Comparison of ENCODE assay signal across 17 cellular contexts in the genomic region with DNA sequence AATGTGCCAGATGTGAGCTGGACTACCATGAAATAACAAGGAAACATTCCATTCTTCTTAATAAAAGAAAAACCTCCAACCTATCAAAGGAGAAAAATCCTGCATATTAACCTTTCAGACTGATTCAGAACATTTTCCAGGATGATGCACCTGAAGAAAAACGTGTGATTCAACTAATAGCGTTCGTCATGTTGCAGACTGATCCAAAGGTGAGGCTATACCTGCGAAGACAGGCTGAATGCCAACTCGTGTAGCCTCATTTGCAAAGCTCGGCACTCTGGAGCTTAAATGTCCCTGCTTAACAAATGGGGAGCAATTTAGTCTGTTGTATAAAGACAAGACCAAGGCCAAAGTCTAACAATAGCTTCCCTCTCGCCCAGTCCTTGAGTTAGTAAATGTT.
DNase-seq lines count a peak whose midpoint lies in the region; ATAC-seq, FAIRE-seq and TF ChIP-seq lines count a peak whose summit lies in the region.
"Had no signal": no experiment of that assay in that cellular context is flagged by ENCODE, and none has a peak within 500 bp of the region (broad histone marks: within the 10 kb centered on the region; RNA-seq: fewer than 3 reads in every experiment).

No MANE protein-coding gene starts in this region.

- H3K79me2 ChIP-seq in GM23338 (replicated peaks; ENCODE audit: insufficient read depth), result no peaks in the 10 kb centered on the region
- H3K79me2 ChIP-seq in keratinocyte (ENCODE audit: control insufficient read depth, insufficient read depth, low read length), result no peaks in the 10 kb centered on the region

- H3K9me2 ChIP-seq in GM23338 (ENCODE audit: insufficient read depth), result no peaks in the 10 kb centered on the region

- H3K27me3 ChIP-seq in GM23338 (ENCODE audit: insufficient read depth), result no peaks in the 10 kb centered on the region
- no peaks in the 10 kb centered on the region for H3K27me3 ChIP-seq in keratinocyte (ENCODE audit: control insufficient read depth, extremely low read depth, insufficient read depth, low read length)
- H3K27me3 ChIP-seq in CD8-positive, alpha-beta memory T cell (ENCODE audit: insufficient read depth, low read length, poor library complexity, severe bottlenecking), result no peaks in the 10 kb centered on the region
- no peaks in the 10 kb centered on the region for H3K27me3 ChIP-seq in Caco-2 (replicated peaks; ENCODE audit: control insufficient read depth, insufficient read depth, low read length)
- H3K27me3 ChIP-seq: BLaER1 had no signal

- H3K4me1 ChIP-seq in GM23338 (ENCODE audit: insufficient read depth), result no peaks in the 10 kb centered on the region
- H3K4me1 ChIP-seq in keratinocyte (ENCODE audit: control insufficient read depth, extremely low read depth, insufficient read depth, low read length), result peaks cover 14% of the 10 kb centered on the region
- no peaks in the 10 kb centered on the region for H3K4me1 ChIP-seq in CD8-positive, alpha-beta memory T cell (ENCODE audit: insufficient read depth, low read length)
- H3K4me1 ChIP-seq in Caco-2, result no peaks in the 10 kb centered on the region
- H3K4me1 ChIP-seq: BLaER1 had no signal

- intact Hi-C loops in activated CD4-positive, alpha-beta memory T cell treated with anti-CD3 and anti-CD28 coated beads for 36 hours (cut with micrococcal nuclease), result no loop called here
- intact Hi-C loops in Caco-2 (cut with micrococcal nuclease; ENCODE audit: unreplicated experiment), result no loop called here

- H3K4me3 Mint-ChIP-seq in GM23338, result no peak overlapping the region
- H3K4me3 Mint-ChIP-seq in WTC11, result no peak overlapping the region
- no peak overlapping the region for H3K4me3 Mint-ChIP-seq in activated CD4-positive, alpha-beta memory T cell treated with anti-CD3 and anti-CD28 coated beads for 36 hours
- H3K4me3 Mint-ChIP-seq in CD8-positive, alpha-beta memory T cell, result no peak overlapping the region
- no peak overlapping the region for H3K4me3 Mint-ChIP-seq in Caco-2 (ENCODE audit: unreplicated experiment)

- H3K27ac ChIP-seq in GM23338 (ENCODE audit: low read depth), result no peak overlapping the region
- no peak overlapping the region for H3K27ac ChIP-seq in keratinocyte (ENCODE audit: control insufficient read depth, insufficient read depth, low read length)
- H3K27ac ChIP-seq in CD8-positive, alpha-beta memory T cell (ENCODE audit: low read depth, low read length), result no peak overlapping the region
- H3K27ac ChIP-seq: BLaER1 had no signal

- H3K36me3 ChIP-seq in GM23338 (ENCODE audit: insufficient read depth), result no peaks in the 10 kb centered on the region
- no peaks in the 10 kb centered on the region for H3K36me3 ChIP-seq in keratinocyte (ENCODE audit: control insufficient read depth in 2 of 2, extremely low read depth in 1 of 2, insufficient read depth in 2 of 2, low read length in 2 of 2)
- H3K36me3 ChIP-seq in CD8-positive, alpha-beta memory T cell (ENCODE audit: insufficient read depth, low read length), result no peaks in the 10 kb centered on the region
- H3K36me3 ChIP-seq in Caco-2 (ENCODE audit: control insufficient read depth, insufficient read depth, low read length), result no peaks in the 10 kb centered on the region
- H3K36me3 ChIP-seq: BLaER1, HAP-1 had no signal

- H3K27ac Mint-ChIP-seq in GM23338, result no peak overlapping the region
- no peak overlapping the region for H3K27ac Mint-ChIP-seq in WTC11
- no peak overlapping the region for H3K27ac Mint-ChIP-seq in activated CD4-positive, alpha-beta memory T cell treated with anti-CD3 and anti-CD28 coated beads for 36 hours
- no peak overlapping the region for H3K27ac Mint-ChIP-seq in CD8-positive, alpha-beta memory T cell
- no peak overlapping the region for H3K27ac Mint-ChIP-seq in Caco-2 (ENCODE audit: unreplicated experiment)

- H3K9ac ChIP-seq in keratinocyte (ENCODE audit: control insufficient read depth, extremely low read depth, insufficient read depth, low read length), result no peak overlapping the region
- H3K9ac ChIP-seq: BLaER1 had no signal

- H3K4me2 ChIP-seq in GM23338 (no peak overlapping the region), keratinocyte (ENCODE audit: control insufficient read depth, extremely low read depth, insufficient read depth, low read depth, low read length) (peak overlapping the region; percentile 22)
- H3K4me2 ChIP-seq: BLaER1 had no signal

- no peaks in the 10 kb centered on the region for H3K9me1 ChIP-seq in keratinocyte (ENCODE audit: control insufficient read depth, extremely low read depth, insufficient read depth, low read length)

- ATAC-seq in GM23338, result peak; percentile 44; the same call in 1 of the 3 replicates
- peak; percentile 43 for ATAC-seq in WTC11
- ATAC-seq: GM12878, HepG2 had no signal

- H3K27me3 Mint-ChIP-seq in GM23338 (ENCODE audit: insufficient read depth, low read depth, poor library complexity), result peaks cover 3% of the 10 kb centered on the region
- H3K27me3 Mint-ChIP-seq in WTC11 (ENCODE audit: low read depth), result no peaks in the 10 kb centered on the region; the same call in 1 of the 2 replicates
- H3K27me3 Mint-ChIP-seq in activated CD4-positive, alpha-beta memory T cell treated with anti-CD3 and anti-CD28 coated beads for 36 hours, result peaks cover 8% of the 10 kb centered on the region
- peaks cover 0 to 5% of the 10 kb centered on the region in 2 donors for H3K27me3 Mint-ChIP-seq in CD8-positive, alpha-beta memory T cell
- no peaks in the 10 kb centered on the region for H3K27me3 Mint-ChIP-seq in Caco-2 (ENCODE audit: insufficient read depth, unreplicated experiment)

- no peaks in the 10 kb centered on the region for H3K9me3 Mint-ChIP-seq in GM23338
- H3K9me3 Mint-ChIP-seq in WTC11, result peaks cover 6% of the 10 kb centered on the region
- no peaks in the 10 kb centered on the region for H3K9me3 Mint-ChIP-seq in activated CD4-positive, alpha-beta memory T cell treated with anti-CD3 and anti-CD28 coated beads for 36 hours
- peaks cover 0 to 1% (median 0%) of the 10 kb centered on the region in 5 donors for H3K9me3 Mint-ChIP-seq in CD8-positive, alpha-beta memory T cell
- no peaks in the 10 kb centered on the region for H3K9me3 Mint-ChIP-seq in Caco-2 (ENCODE audit: unreplicated experiment)

- H3K9me3 ChIP-seq in keratinocyte (ENCODE audit: control insufficient read depth, low read depth, low read length) (no peaks in the 10 kb centered on the region), Caco-2 (no peaks in the 10 kb centered on the region)
- no peaks in the 10 kb centered on the region for H3K9me3 ChIP-seq in CD8-positive, alpha-beta memory T cell (ENCODE audit: low read length)
- H3K9me3 ChIP-seq: BLaER1, HAP-1 had no signal

- DNase-seq in GM23338 (ENCODE audit: low spot score) (peak; percentile 27), WTC11 (ENCODE audit: low spot score) (no peak), epithelial cell of esophagus (ENCODE audit: low read depth) (peak; percentile 92), keratinocyte (ENCODE audit: low read depth, low spot score) (peak; percentile 40), Caco-2 (no peak)
- no peak for DNase-seq in activated CD4-positive, alpha-beta memory T cell treated with anti-CD3 and anti-CD28 coated beads for 36 hours
- no peak for DNase-seq in CD8-positive, alpha-beta memory T cell
- DNase-seq: 8988T, AML-193, DMS79, GOT3 had no signal

- peaks cover 13% of the 10 kb centered on the region; the same call in 1 of the 3 replicates for H3K4me1 Mint-ChIP-seq in GM23338
- peaks cover 21% of the 10 kb centered on the region for H3K4me1 Mint-ChIP-seq in WTC11
- H3K4me1 Mint-ChIP-seq in activated CD4-positive, alpha-beta memory T cell treated with anti-CD3 and anti-CD28 coated beads for 36 hours (ENCODE audit: low read depth), result no peaks in the 10 kb centered on the region
- H3K4me1 Mint-ChIP-seq in CD8-positive, alpha-beta memory T cell, result no peaks in the 10 kb centered on the region
- peaks cover 7% of the 10 kb centered on the region for H3K4me1 Mint-ChIP-seq in Caco-2 (ENCODE audit: low read depth, unreplicated experiment)

- H4K20me1 ChIP-seq in GM23338 (replicated peaks; ENCODE audit: insufficient read depth), result no peaks in the 10 kb centered on the region
- H4K20me1 ChIP-seq in keratinocyte (ENCODE audit: control insufficient read depth, extremely low read depth, insufficient read depth, low read length), result no peaks in the 10 kb centered on the region
- H4K20me1 ChIP-seq: BLaER1 had no signal

- no TSS peak for BruUV-seq in Caco-2 (replicated peaks; lab: Mats Ljungman, UMichigan)

- FAIRE-seq in keratinocyte (lab: Jason Lieb, UNC), result peak; percentile 98
- FAIRE-seq: GM12878, GM18507, HepG2, HTR-8/SVneo had no signal

- dilution Hi-C loops in keratinocyte (cut with MboI; ENCODE audit: extremely low pct_ligation_motif_present, low sequenced_read_pairs), result no loop called here

- H2AFZ ChIP-seq in GM23338 (no peak overlapping the region), keratinocyte (ENCODE audit: control insufficient read depth, low read length) (no peak overlapping the region)

- no peaks in the 10 kb centered on the region for H3F3A ChIP-seq in GM23338 (replicated peaks; ENCODE audit: low read depth)

- POLR2A ChIA-PET in WTC11 (lab: Charles Lee), result no interaction called here
- POLR2A ChIA-PET in activated CD4-positive, alpha-beta memory T cell treated with anti-CD3 and anti-CD28 coated beads for 36 hours (lab: Charles Lee), result no interaction called here
- POLR2A ChIA-PET in CD8-positive, alpha-beta memory T cell (lab: Charles Lee), result no interaction called here
- POLR2A ChIA-PET in Caco-2 (lab: Charles Lee), result no interaction called here

- CTCF ChIA-PET in WTC11 (lab: Charles Lee) (interaction anchor here (1.1 to 1.6 kb wide), 3 partner anchors 28 to 266 kb away, joined by 5 to 8 read pairs (median 7); no protein-coding TSS in a partner anchor), Caco-2 (lab: Charles Lee) (no interaction called here)
- CTCF ChIA-PET in activated CD4-positive, alpha-beta memory T cell treated with anti-CD3 and anti-CD28 coated beads for 36 hours (lab: Charles Lee), result interaction anchor here (1.6 kb wide), 1 partner anchor 28 kb away, joined by 4 read pairs; no protein-coding TSS in a partner anchor
- CTCF ChIA-PET in CD8-positive, alpha-beta memory T cell (lab: Charles Lee), result no interaction called here

- TF ChIP-seq CTCF in GM23338 (conservative IDR thresholded peaks at IDR 0.05; ENCODE audit: low read depth in 2 of 2) (no peak), WTC11 (IDR thresholded peaks at IDR 0.05) (no peak), epithelial cell of esophagus (IDR thresholded peaks at IDR 0.05; ENCODE audit: insufficient read depth, low read depth, low read length, missing control alignments) (no peak), keratinocyte (optimal IDR thresholded peaks at IDR 0.05 in 1 of 3, IDR thresholded peaks at IDR 0.05 in 1 of 3, conservative IDR thresholded peaks at IDR 0.05 in 1 of 3; ENCODE audit: extremely low read depth in 1 of 3, insufficient read depth in 2 of 3, low read length in 3 of 3) (no peak), Caco-2 (IDR thresholded peaks at IDR 0.05; ENCODE audit: insufficient read depth in 1 of 2, low read depth in 1 of 2, low read length in 1 of 2, severe bottlenecking in 1 of 2, unreplicated experiment in 1 of 2) (no peak)

- H3K36me3 Mint-ChIP-seq in GM23338 (ENCODE audit: low read depth), result no peaks in the 10 kb centered on the region; the same call in 2 of the 3 replicates
- H3K36me3 Mint-ChIP-seq in WTC11, result no peaks in the 10 kb centered on the region
- no peaks in the 10 kb centered on the region for H3K36me3 Mint-ChIP-seq in activated CD4-positive, alpha-beta memory T cell treated with anti-CD3 and anti-CD28 coated beads for 36 hours
- no peaks in the 10 kb centered on the region for H3K36me3 Mint-ChIP-seq in CD8-positive, alpha-beta memory T cell
- H3K36me3 Mint-ChIP-seq in Caco-2 (ENCODE audit: insufficient read depth, unreplicated experiment), result no peaks in the 10 kb centered on the region

- H3K4me3 ChIP-seq in GM23338, result no peak overlapping the region
- no peak overlapping the region for H3K4me3 ChIP-seq in epithelial cell of esophagus (ENCODE audit: low read length)
- no peak overlapping the region for H3K4me3 ChIP-seq in keratinocyte (ENCODE audit: control insufficient read depth in 2 of 3, extremely low read depth in 1 of 3, insufficient read depth in 2 of 3, low read depth in 1 of 3, low read length in 3 of 3)
- H3K4me3 ChIP-seq in CD8-positive, alpha-beta memory T cell (ENCODE audit: low read length), result no peak overlapping the region
- no peak overlapping the region for H3K4me3 ChIP-seq in Caco-2 (ENCODE audit: low read depth, low read length)
- H3K4me3 ChIP-seq: BLaER1, GM12878, HAP-1 had no signal

Comparison
In these comparisons a context has a peak if more than half of its experiments do, and no peak if none do; other contexts are left out.
1. DNase-seq: peak in GM23338 (single experiment), epithelial cell of esophagus (single experiment) and keratinocyte (single experiment); none in WTC11 (single experiment), activated CD4-positive, alpha-beta memory T cell treated with anti-CD3 and anti-CD28 coated beads for 36 hours (single experiment), CD8-positive, alpha-beta memory T cell (0 of 5) and Caco-2 (0 of 2).
2. CTCF ChIA-PET loops: an anchor here in WTC11 (1.1 to 1.6 kb wide) and activated CD4-positive, alpha-beta memory T cell treated with anti-CD3 and anti-CD28 coated beads for 36 hours (1.6 kb wide); none called in CD8-positive, alpha-beta memory T cell and Caco-2.